ENCODE assay signal across 16 cellular contexts in genomic region chr1:226466301-226466700, GRCh38. TPM values are rescaled to one million over a fixed set of nuclear protein-coding genes. Genes with fewer than 3 reads are reported as not detected.
DNase-seq lines count a peak whose midpoint lies in the region; ATAC-seq and TF ChIP-seq lines count a peak whose summit lies in the region.
"Had no signal": no experiment of that assay in that cellular context is flagged by ENCODE, and none has a peak within 500 bp of the region (broad histone marks: within the 10 kb centered on the region; RNA-seq: fewer than 3 reads in every experiment).

No MANE protein-coding gene starts in this region.

- no peak for TF ChIP-seq POLR2A in breast epithelium (IDR thresholded peaks at IDR 0.05)

- H3K9me3 Mint-ChIP-seq in brain (peaks cover 14 to 34% (median 29%) of the 10 kb centered on the region in 5 experiments), nephron (peaks cover 30% of the 10 kb centered on the region)

- DNase-seq in Ammon's horn (ENCODE audit: low spot score) (peak; percentile 35), M059J (ENCODE audit: low read depth) (peak; percentile 22), breast epithelium (ENCODE audit: low spot score in 2 of 2) (no peak), NCI-H345 treated with DMSO at 0.1 percent for 48 hours (lab: John Stamatoyannopoulos, UW; ENCODE audit: unreplicated experiment) (no peak)
- DNase-seq in activated naive CD4-positive, alpha-beta T cell treated with anti-CD3 and anti-CD28 coated beads, Interleukin-2, amount 50 U/mL, for 16 hours: no peak
- DNase-seq: ACHN; CD4-positive, alpha-beta T cell; H9; Karpas-422; NCI-H2029 treated with DMSO at 0.1 percent for 48 hours; NCI-H82; SHP77 treated with DMSO at 0.1 percent for 48 hours had no signal

- no peaks in the 10 kb centered on the region for H3K36me3 ChIP-seq in breast epithelium

- H3K36me3 Mint-ChIP-seq in brain (peaks cover 7% of the 10 kb centered on the region), nephron (ENCODE audit: low read depth) (peaks cover 4% of the 10 kb centered on the region)

- H3K4me1 Mint-ChIP-seq in brain: peaks cover 41% of the 10 kb centered on the region
- H3K4me1 Mint-ChIP-seq in nephron: peaks cover 15% of the 10 kb centered on the region
- H3K4me1 Mint-ChIP-seq: B cell, H9 had no signal

- H3K27ac Mint-ChIP-seq in brain (peak overlapping the region; percentile 35 to 92 (median 52)), nephron (peak overlapping the region in 2 of 3 experiments; percentile 61 to 79)
- H3K27ac Mint-ChIP-seq: B cell; CD4-positive, alpha-beta T cell had no signal

- H3K27me3 ChIP-seq in breast epithelium: no peaks in the 10 kb centered on the region

- H3K9me3 ChIP-seq in breast epithelium: peaks cover 11 to 13% of the 10 kb centered on the region in 2 donors

- H3K27ac ChIP-seq in breast epithelium: no peak overlapping the region

- no peak overlapping the region for H3K4me3 ChIP-seq in breast epithelium

- ATAC-seq in GM18870 (IDR thresholded peaks at IDR 0.05; ENCODE audit: unreplicated experiment): no peak

- TF ChIP-seq CTCF in brain (conservative IDR thresholded peaks at IDR 0.05) (no peak), nephron (IDR thresholded peaks at IDR 0.05; ENCODE audit: unreplicated experiment in 3 of 3) (no peak), breast epithelium (IDR thresholded peaks at IDR 0.05) (no peak)

- H3K27me3 Mint-ChIP-seq in brain (peaks cover 2% of the 10 kb centered on the region), nephron (ENCODE audit: low read depth) (peaks cover 3% of the 10 kb centered on the region)

- H3K4me3 Mint-ChIP-seq in brain: peak overlapping the region in 2 of 5 experiments; percentile 17 to 27
- H3K4me3 Mint-ChIP-seq in nephron: no peak overlapping the region
- H3K4me3 Mint-ChIP-seq: B cell; CD4-positive, alpha-beta T cell; H9 had no signal

- intact Hi-C loops in breast epithelium (cut with DNase I; ENCODE audit: low total_unique reads): no loop called here

- H3K4me1 ChIP-seq in breast epithelium: no peaks in the 10 kb centered on the region

RNA-seq across cellular contexts. Expression of gene PARP1, which starts 58.4 kb away (rescaled TPM):
- 230 and 254 TPM in 2 replicates for total RNA-seq in M059J (2014; rRNA removed; shearing (Covaris generic))
- polyA plus RNA-seq in brain (ENCODE audit: insufficient read depth, low read depth, low replicate concordance): 234 TPM
- 10 to 100 TPM; 53.0 to 83.9 (median 72.3) TPM for total RNA-seq in breast epithelium

Comparison
In these comparisons a context has a peak if more than half of its experiments do, and no peak if none do; other contexts are left out.
1. DNase-seq: peak in Ammon's horn (single experiment) and M059J (single experiment); none in breast epithelium (0 of 2), NCI-H345 treated with DMSO at 0.1 percent for 48 hours (single experiment) and activated naive CD4-positive, alpha-beta T cell treated with anti-CD3 and anti-CD28 coated beads, Interleukin-2, amount 50 U/mL, for 16 hours (single experiment).